Comparison of ENCODE assay signal across 8 cellular contexts in the genomic region with DNA sequence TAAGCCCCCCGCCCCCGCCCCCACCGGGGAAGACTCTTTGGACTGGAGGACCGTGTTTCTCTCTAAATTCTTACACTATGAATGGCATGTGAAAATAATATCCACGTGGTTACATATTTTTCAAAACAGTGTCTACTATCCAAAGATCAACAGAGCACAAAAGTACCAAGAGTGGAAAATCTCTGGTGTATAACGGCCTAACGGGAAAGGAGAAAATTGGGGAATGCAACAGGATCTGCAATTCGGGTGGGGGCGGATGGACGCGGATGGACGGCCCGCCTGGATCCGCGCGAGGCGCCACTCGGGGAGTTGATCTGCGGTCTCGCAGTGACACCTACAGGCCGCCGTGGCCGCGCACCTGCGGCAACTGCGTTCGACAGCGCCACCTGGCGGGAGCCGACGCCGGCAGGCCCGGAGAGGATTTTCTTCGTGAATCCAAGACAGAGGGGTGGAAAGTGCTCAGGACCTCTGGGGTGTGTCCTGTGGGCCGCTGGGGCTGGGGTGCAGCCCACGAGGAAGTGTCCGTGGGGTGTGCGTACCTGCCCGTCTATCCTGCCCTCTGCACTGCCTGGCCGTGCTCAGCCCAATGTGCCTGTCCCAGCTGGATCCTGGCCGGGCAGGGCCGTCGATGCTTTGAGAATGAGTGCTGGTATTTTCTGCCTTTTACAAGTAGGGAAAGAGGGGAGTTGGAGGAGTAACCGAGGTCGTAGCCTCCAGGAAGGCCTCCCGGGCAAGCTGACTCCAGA. TPM values are rescaled to one million over a fixed set of nuclear protein-coding genes. Genes with fewer than 3 reads are reported as not detected.
DNase-seq lines count a peak whose midpoint lies in the region; ATAC-seq, FAIRE-seq and TF ChIP-seq lines count a peak whose summit lies in the region.

No MANE protein-coding gene starts in this region.

- no peaks in the 10 kb centered on the region for H3K9me3 ChIP-seq in CD8-positive, alpha-beta T cell (ENCODE audit: low read length)
- H3K9me3 ChIP-seq in SK-N-SH: no peaks in the 10 kb centered on the region

- in situ Hi-C loops in KBM-7 (cut with MboI; ENCODE audit: low pct_unique_long_range_greater_than_20kb, low sequenced_read_pairs): no loop called here

- peaks cover 10% of the 10 kb centered on the region for H3F3A ChIP-seq in SK-N-SH (replicated peaks; ENCODE audit: insufficient read depth)

- ATAC-seq in CD8-positive, alpha-beta T cell: peak; percentile 90

- H3K27ac Mint-ChIP-seq in CD8-positive, alpha-beta T cell: peak overlapping the region; percentile 76
- no peak overlapping the region for H3K27ac Mint-ChIP-seq in activated naive CD4-positive, alpha-beta T cell treated with anti-CD3 and anti-CD28 coated beads, Interleukin-2, amount 10 ng/mL, durations not matched to agents 7 days and 5 days
- H3K27ac Mint-ChIP-seq in glutamatergic neuron (ENCODE audit: unreplicated experiment): no peak overlapping the region

- peaks cover 9% of the 10 kb centered on the region for H3K27me3 Mint-ChIP-seq in CD8-positive, alpha-beta T cell (ENCODE audit: low read depth)
- H3K27me3 Mint-ChIP-seq in activated naive CD4-positive, alpha-beta T cell treated with anti-CD3 and anti-CD28 coated beads, Interleukin-2, amount 10 ng/mL, durations not matched to agents 7 days and 5 days: peaks cover 30% of the 10 kb centered on the region
- peaks cover 4% of the 10 kb centered on the region for H3K27me3 Mint-ChIP-seq in glutamatergic neuron (ENCODE audit: unreplicated experiment)

- no peaks in the 10 kb centered on the region for H3K79me2 ChIP-seq in SK-N-SH (ENCODE audit: insufficient read depth)

- peak; percentile 99 for TF ChIP-seq RAD21 in SK-N-SH (IDR thresholded peaks at IDR 0.05; ENCODE audit: low read length)

- H3K4me1 Mint-ChIP-seq in CD8-positive, alpha-beta T cell (ENCODE audit: low read depth): peaks cover 3% of the 10 kb centered on the region
- no peaks in the 10 kb centered on the region for H3K4me1 Mint-ChIP-seq in activated naive CD4-positive, alpha-beta T cell treated with anti-CD3 and anti-CD28 coated beads, Interleukin-2, amount 10 ng/mL, durations not matched to agents 7 days and 5 days
- peaks cover 2% of the 10 kb centered on the region for H3K4me1 Mint-ChIP-seq in glutamatergic neuron (ENCODE audit: low read depth, unreplicated experiment)

- H3K36me3 ChIP-seq in CD8-positive, alpha-beta T cell (ENCODE audit: insufficient read depth, low read length): no peaks in the 10 kb centered on the region
- no peaks in the 10 kb centered on the region for H3K36me3 ChIP-seq in SK-N-SH (replicated peaks in 1 of 2; ENCODE audit: control insufficient read depth in 1 of 2, insufficient read depth in 2 of 2, low read length in 1 of 2)

- DNase-seq in CD8-positive, alpha-beta T cell: peak; percentile 78 to 95 (median 85)
- DNase-seq in GM20000 (ENCODE audit: low spot score) (peak; percentile 95), KBM-7 (peak; percentile 81), SK-N-SH (peak; percentile 94), glutamatergic neuron (peak; percentile 93), posterior vena cava (ENCODE audit: low spot score) (peak; percentile 96), urothelium cell line (ENCODE audit: low spot score) (peak; percentile 95)
- DNase-seq in activated naive CD4-positive, alpha-beta T cell treated with anti-CD3 and anti-CD28 coated beads, Interleukin-2, amount 10 ng/mL, durations not matched to agents 7 days and 5 days: peak; percentile 87

- H3K4me1 ChIP-seq in CD8-positive, alpha-beta T cell (ENCODE audit: insufficient read depth, low read length): no peaks in the 10 kb centered on the region
- H3K4me1 ChIP-seq in SK-N-SH (ENCODE audit: control insufficient read depth in 1 of 2, insufficient read depth in 2 of 2, low read depth in 1 of 2, low read length in 1 of 2): peaks cover 0 to 11% of the 10 kb centered on the region in 2 experiments; a peak in 1 of 4 replicates

- no peak overlapping the region for H3K4me3 ChIP-seq in CD8-positive, alpha-beta T cell (ENCODE audit: low read depth, low read length)
- H3K4me3 ChIP-seq in SK-N-SH (ENCODE audit: low read depth in 2 of 2, low read length in 1 of 2): peak overlapping the region in 1 of 2 experiments; percentile 56; a peak in 1 of 4 replicates

- no peak overlapping the region for H3K4me2 ChIP-seq in SK-N-SH

- H3K36me3 Mint-ChIP-seq in CD8-positive, alpha-beta T cell: no peaks in the 10 kb centered on the region
- H3K36me3 Mint-ChIP-seq in activated naive CD4-positive, alpha-beta T cell treated with anti-CD3 and anti-CD28 coated beads, Interleukin-2, amount 10 ng/mL, durations not matched to agents 7 days and 5 days: no peaks in the 10 kb centered on the region
- no peaks in the 10 kb centered on the region for H3K36me3 Mint-ChIP-seq in glutamatergic neuron (ENCODE audit: unreplicated experiment)

- 5% methylated on average over 28 of the region's 46 CpGs for WGBS in SK-N-SH (ENCODE audit: low lambda C conversion rate)

- H3K9me3 Mint-ChIP-seq in CD8-positive, alpha-beta T cell: no peaks in the 10 kb centered on the region
- H3K9me3 Mint-ChIP-seq in activated naive CD4-positive, alpha-beta T cell treated with anti-CD3 and anti-CD28 coated beads, Interleukin-2, amount 10 ng/mL, durations not matched to agents 7 days and 5 days: no peaks in the 10 kb centered on the region
- peaks cover 7% of the 10 kb centered on the region for H3K9me3 Mint-ChIP-seq in glutamatergic neuron (ENCODE audit: unreplicated experiment)

- 0 out of 2 replicates have a peak, but pooled peaks cover 3% of the 10 kb centered on the region for H4K20me1 ChIP-seq in SK-N-SH (ENCODE audit: insufficient read depth)

- TF ChIP-seq EP300 in SK-N-SH (IDR thresholded peaks at IDR 0.05; ENCODE audit: borderline replicate concordance in 1 of 2, low read depth in 1 of 2, low read length in 1 of 2): no peak

- peak overlapping the region; percentile 1 for H3K4me3 Mint-ChIP-seq in CD8-positive, alpha-beta T cell
- H3K4me3 Mint-ChIP-seq in activated naive CD4-positive, alpha-beta T cell treated with anti-CD3 and anti-CD28 coated beads, Interleukin-2, amount 10 ng/mL, durations not matched to agents 7 days and 5 days: no peak overlapping the region
- H3K4me3 Mint-ChIP-seq in glutamatergic neuron (ENCODE audit: unreplicated experiment): no peak overlapping the region

- H3K27me3 ChIP-seq in CD8-positive, alpha-beta T cell (ENCODE audit: insufficient read depth, low read length): no peaks in the 10 kb centered on the region
- no peaks in the 10 kb centered on the region; the same call in 1 of the 2 replicates for H3K27me3 ChIP-seq in SK-N-SH (ENCODE audit: insufficient read depth)

- no peak overlapping the region for H2AFZ ChIP-seq in SK-N-SH (ENCODE audit: low read depth)

- peak overlapping the region; percentile 43 for H3K27ac ChIP-seq in CD8-positive, alpha-beta T cell (ENCODE audit: low read depth, low read length)
- no peak overlapping the region for H3K27ac ChIP-seq in SK-N-SH (ENCODE audit: low read depth in 2 of 2, low read length in 1 of 2)

- no peaks in the 10 kb centered on the region for H3K9me2 ChIP-seq in SK-N-SH

- no peak overlapping the region for H3K9ac ChIP-seq in SK-N-SH

- TF ChIP-seq CTCF in CD8-positive, alpha-beta T cell (IDR thresholded peaks at IDR 0.05): peak; percentile 100
- TF ChIP-seq CTCF in GM20000 (IDR thresholded peaks at IDR 0.05; ENCODE audit: extremely low read depth, missing control alignments): peak; percentile 100
- peak; percentile 100 for TF ChIP-seq CTCF in SK-N-SH (IDR thresholded peaks at IDR 0.05)
- peak; percentile 100 for TF ChIP-seq CTCF in glutamatergic neuron (IDR thresholded peaks at IDR 0.05; ENCODE audit: partially characterized antibody, unreplicated experiment)

- peak; percentile 99 for FAIRE-seq in urothelium cell line (lab: Jason Lieb, UNC)

- POLR2A ChIA-PET in CD8-positive, alpha-beta T cell (lab: Charles Lee): interaction anchor here (1.0 kb wide), 1 partner anchor 529 kb away, joined by 3 read pairs; no protein-coding TSS in a partner anchor
- POLR2A ChIA-PET in SK-N-SH (lab: Yijun Ruan, JAX): no interaction called here

- intact Hi-C loops in CD8-positive, alpha-beta T cell (cut with DNase I, micrococcal nuclease): loop anchor here (1.0 to 10.0 kb wide), 11 partner anchors 17 to 1963 kb away; a partner anchor contains a TSS
- intact Hi-C loops in posterior vena cava (cut with DNase I): loop anchor here (1.0 to 10.0 kb wide), 4 partner anchors 614 to 835 kb away; no protein-coding TSS in a partner anchor

- CTCF ChIA-PET in CD8-positive, alpha-beta T cell (lab: Charles Lee): interaction anchor here (0.6 to 7.9 kb wide), 26 partner anchors 8 to 1662 kb away, joined by 3 to 56 read pairs (median 3); no protein-coding TSS in a partner anchor
- CTCF ChIA-PET in SK-N-SH (lab: Yijun Ruan, JAX): interaction anchor here (0.6 to 17.8 kb wide), 66 partner anchors 10 to 1248 kb away, joined by 3 to 356 read pairs (median 4); a partner anchor contains a TSS
- CTCF ChIA-PET in activated naive CD4-positive, alpha-beta T cell treated with anti-CD3 and anti-CD28 coated beads, Interleukin-2, amount 10 ng/mL, durations not matched to agents 7 days and 5 days (lab: Charles Lee): interaction anchor here (0.7 to 2.0 kb wide), 12 partner anchors 10 to 711 kb away, joined by 3 to 9 read pairs (median 4); a partner anchor contains a TSS

TF ChIP-seq in SK-N-SH, 30 proteins besides CTCF, POLR2A, EP300 and RAD21 (continues in another document):
- TF ChIP-seq FOSL2 (IDR thresholded peaks at IDR 0.05; ENCODE audit: borderline replicate concordance, low read depth) (no peak), JUND (IDR thresholded peaks at IDR 0.05) (no peak), POLR2AphosphoS5 (IDR thresholded peaks at IDR 0.05; ENCODE audit: low read depth, low read length) (no peak), CHD2 (IDR thresholded peaks at IDR 0.05; ENCODE audit: low read length, partially characterized antibody) (peak; percentile 60)
- TF ChIP-seq, protein P1, sequence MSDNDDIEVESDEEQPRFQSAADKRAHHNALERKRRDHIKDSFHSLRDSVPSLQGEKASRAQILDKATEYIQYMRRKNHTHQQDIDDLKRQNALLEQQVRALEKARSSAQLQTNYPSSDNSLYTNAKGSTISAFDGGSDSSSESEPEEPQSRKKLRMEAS (IDR thresholded peaks at IDR 0.05; ENCODE audit: low read depth): 0 out of 2 replicates have a peak, but pooled peaks have one; percentile 25
- TF ChIP-seq, protein P2, sequence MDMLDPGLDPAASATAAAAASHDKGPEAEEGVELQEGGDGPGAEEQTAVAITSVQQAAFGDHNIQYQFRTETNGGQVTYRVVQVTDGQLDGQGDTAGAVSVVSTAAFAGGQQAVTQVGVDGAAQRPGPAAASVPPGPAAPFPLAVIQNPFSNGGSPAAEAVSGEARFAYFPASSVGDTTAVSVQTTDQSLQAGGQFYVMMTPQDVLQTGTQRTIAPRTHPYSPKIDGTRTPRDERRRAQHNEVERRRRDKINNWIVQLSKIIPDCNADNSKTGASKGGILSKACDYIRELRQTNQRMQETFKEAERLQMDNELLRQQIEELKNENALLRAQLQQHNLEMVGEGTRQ (IDR thresholded peaks at IDR 0.05; ENCODE audit: borderline replicate concordance, low read depth, low read length): no peak

RNA-seq across cellular contexts. Expression of a gene that starts 18.6 kb away (rescaled TPM):
- not detected for total RNA-seq in CD8-positive, alpha-beta T cell
- not detected in 2 replicates for polyA plus RNA-seq in SK-N-SH (2012; rRNA removed)
- not detected in 2 replicates for polyA plus RNA-seq in SK-N-SH (2012; cell fraction: cytosol; rRNA removed)
- 0.06 TPM in 1 of 2 replicates, not detected in the other for polyA plus RNA-seq in SK-N-SH (2012; cell fraction: nucleus; rRNA removed)
- total RNA-seq in glutamatergic neuron (ENCODE audit: unreplicated experiment): not detected
- total RNA-seq in posterior vena cava: not detected
